8 cellular contexts compared by ENCODE assay signal in genomic region chr4:85778809-85779124, GRCh38.
A peak's percentile ranks its signal among the peaks of the same experiment; 100 is the strongest.
DNase-seq lines count a peak whose midpoint lies in the region; ATAC-seq and TF ChIP-seq lines count a peak whose summit lies in the region.

No MANE protein-coding gene starts in this region.

- peak; percentile 70 for DNase-seq in astrocyte of the spinal cord (ENCODE audit: low read depth, low spot score)
- no peak for DNase-seq in Ammon's horn (ENCODE audit: low spot score)
- DNase-seq in NCI-H146 (lab: John Stamatoyannopoulos, UW) = no peak
- DNase-seq in HUDEP-2 (lab: John Stamatoyannopoulos, UW; ENCODE audit: unreplicated experiment in 76 of 76) = no peak
- DNase-seq in effector memory CD8-positive, alpha-beta T cell = no peak

- no peaks in the 10 kb centered on the region for H3K9me3 Mint-ChIP-seq in nephron
- peaks cover 10 to 14% of the 10 kb centered on the region in 2 donors for H3K9me3 Mint-ChIP-seq in effector memory CD8-positive, alpha-beta T cell

- no peak for TF ChIP-seq CTCF in astrocyte of the spinal cord (IDR thresholded peaks at IDR 0.05; ENCODE audit: low read depth, low read length)
- no peak for TF ChIP-seq CTCF in nephron (IDR thresholded peaks at IDR 0.05; ENCODE audit: unreplicated experiment in 3 of 3)

- H3K4me3 Mint-ChIP-seq in nephron = peak overlapping the region; percentile 92 to 97 (median 97)
- no peak overlapping the region for H3K4me3 Mint-ChIP-seq in effector memory CD8-positive, alpha-beta T cell

- H3K4me3 ChIP-seq in astrocyte of the spinal cord (ENCODE audit: low read depth, low read length) = peak overlapping the region; percentile 60

- H3K36me3 Mint-ChIP-seq in nephron (ENCODE audit: low read depth) = no peaks in the 10 kb centered on the region
- H3K36me3 Mint-ChIP-seq in effector memory CD8-positive, alpha-beta T cell (ENCODE audit: insufficient read depth) = no peaks in the 10 kb centered on the region

- ATAC-seq in GM18520 (IDR thresholded peaks at IDR 0.05; ENCODE audit: unreplicated experiment) = peak; percentile 72
- ATAC-seq in HG02943 (IDR thresholded peaks at IDR 0.05; ENCODE audit: low read depth, unreplicated experiment) = peak; percentile 83
- ATAC-seq in effector memory CD8-positive, alpha-beta T cell (replicated peaks) = no peak

- peaks cover 66% of the 10 kb centered on the region for H3K4me1 Mint-ChIP-seq in nephron
- no peaks in the 10 kb centered on the region for H3K4me1 Mint-ChIP-seq in effector memory CD8-positive, alpha-beta T cell (ENCODE audit: low read depth in 2 of 2)

- peak overlapping the region; percentile 96 to 99 (median 97) for H3K27ac Mint-ChIP-seq in nephron
- no peak overlapping the region for H3K27ac Mint-ChIP-seq in effector memory CD8-positive, alpha-beta T cell

- no peaks in the 10 kb centered on the region for H3K27me3 Mint-ChIP-seq in nephron (ENCODE audit: low read depth)
- no peaks in the 10 kb centered on the region for H3K27me3 Mint-ChIP-seq in effector memory CD8-positive, alpha-beta T cell

- in situ Hi-C loops in astrocyte of the spinal cord (cut with HindIII; ENCODE audit: low sequenced_read_pairs) = no loop called here

Comparison
In these comparisons a context has a peak if more than half of its experiments do, and no peak if none do; other contexts are left out.
1. H3K27ac Mint-ChIP-seq: peak in nephron (3 of 3); none in effector memory CD8-positive, alpha-beta T cell (0 of 2).
2. H3K4me3 Mint-ChIP-seq: peak in nephron (3 of 3); none in effector memory CD8-positive, alpha-beta T cell (0 of 2).